ENCODE assay signal across 31 cellular contexts in genomic region chr20:56143759-56144158, GRCh38.
"Had no signal": no experiment of that assay in that cellular context is flagged by ENCODE, and none has a peak within 500 bp of the region (broad histone marks: within the 10 kb centered on the region; RNA-seq: fewer than 3 reads in every experiment).

No MANE protein-coding gene starts in this region.

- H3K27me3 ChIP-seq: body of pancreas, brain microvascular endothelial cell, breast epithelium had no signal

- ATAC-seq: activated CD4-positive, alpha-beta T cell treated with anti-CD3 and anti-CD28 coated beads for 36 hours; activated CD4-positive, CD25-positive, alpha-beta regulatory T cell treated with anti-CD3 and anti-CD28 coated beads, Interleukin-2, amount 50 U/mL, for 24 hours; activated CD8-positive, alpha-beta memory T cell treated with anti-CD3 and anti-CD28 coated beads, Interleukin-2, amount 10 ng/mL, durations not matched to agents 7 days and 5 days; activated CD8-positive, alpha-beta T cell treated with anti-CD3 and anti-CD28 coated beads, Interleukin-2, amount 10 ng/mL, durations not matched to agents 7 days and 5 days; activated naive CD8-positive, alpha-beta T cell treated with anti-CD3 and anti-CD28 coated beads, Interleukin-2, amount 50 U/mL, for 24 hours; body of pancreas; WTC11 had no signal

- H3K4me3 ChIP-seq: body of pancreas, breast epithelium had no signal

- H3K36me3 ChIP-seq: brain microvascular endothelial cell, breast epithelium, WERI-Rb-1 had no signal

- H3K4me1 ChIP-seq: body of pancreas, breast epithelium had no signal

- DNase-seq: activated CD4-positive, alpha-beta memory T cell treated with anti-CD3 and anti-CD28 coated beads, Interleukin-2, amount 10 ng/mL, durations not matched to agents 7 days and 5 days; activated CD4-positive, alpha-beta T cell treated with anti-CD3 and anti-CD28 coated beads for 1 hour; activated CD4-positive, alpha-beta T cell treated with anti-CD3 and anti-CD28 coated beads for 36 hours; activated CD4-positive, alpha-beta T cell treated with anti-CD3 and anti-CD28 coated beads for 48 hours; activated CD4-positive, alpha-beta T cell treated with anti-CD3 and anti-CD28 coated beads, Interleukin-2, amount 10 ng/mL, durations not matched to agents 7 days and 5 days; activated CD4-positive, alpha-beta T cell treated with anti-CD3 and anti-CD28 coated beads, Interleukin-2, amount 50 U/mL, for 48 hours; activated CD4-positive, CD25-positive, alpha-beta regulatory T cell; activated CD8-positive, alpha-beta memory T cell treated with anti-CD3 and anti-CD28 coated beads for 24 hours; activated CD8-positive, alpha-beta memory T cell treated with anti-CD3 and anti-CD28 coated beads, Interleukin-2, amount 10 ng/mL, durations not matched to agents 7 days and 5 days; activated CD8-positive, alpha-beta memory T cell treated with anti-CD3 and anti-CD28 coated beads, Interleukin-2, amount 50 U/mL, for 48 hours; activated CD8-positive, alpha-beta T cell treated with anti-CD3 and anti-CD28 coated beads, Interleukin-2, amount 10 ng/mL, durations not matched to agents 7 days and 5 days; activated effector memory CD4-positive, alpha-beta T cell treated with Interleukin-2 at 50 U/mL for 16 hours; activated gamma-delta T cell; activated naive CD4-positive, alpha-beta T cell treated with anti-CD3 and anti-CD28 coated beads, Interleukin-2, amount 10 ng/mL, durations not matched to agents 7 days and 5 days; activated naive CD4-positive, alpha-beta T cell treated with Interleukin-2 at 50 U/mL for 16 hours; activated naive CD8-positive, alpha-beta T cell treated with anti-CD3 and anti-CD28 coated beads, Interleukin-2, amount 10 ng/mL, durations not matched to agents 7 days and 5 days; activated naive CD8-positive, alpha-beta T cell treated with anti-CD3 and anti-CD28 coated beads, Interleukin-2, amount 50 U/mL, for 24 hours; activated T-cell treated with anti-CD3 and anti-CD28 coated beads, Interleukin-2, amount 50 U/mL, for 24 hours; activated T-cell treated with anti-CD3 and anti-CD28 coated beads, Interleukin-2, amount 50 U/mL, for 48 hours; amniotic stem cell; aorta; body of pancreas; brain microvascular endothelial cell; central memory CD4-positive, alpha-beta T cell; T-helper 1 cell; T-helper 2 cell; T-helper 9 cell; WERI-Rb-1 had no signal

- H3K27ac ChIP-seq: body of pancreas, brain microvascular endothelial cell, breast epithelium, WERI-Rb-1 had no signal
